8 cellular contexts compared by ENCODE assay signal in the genomic region with DNA sequence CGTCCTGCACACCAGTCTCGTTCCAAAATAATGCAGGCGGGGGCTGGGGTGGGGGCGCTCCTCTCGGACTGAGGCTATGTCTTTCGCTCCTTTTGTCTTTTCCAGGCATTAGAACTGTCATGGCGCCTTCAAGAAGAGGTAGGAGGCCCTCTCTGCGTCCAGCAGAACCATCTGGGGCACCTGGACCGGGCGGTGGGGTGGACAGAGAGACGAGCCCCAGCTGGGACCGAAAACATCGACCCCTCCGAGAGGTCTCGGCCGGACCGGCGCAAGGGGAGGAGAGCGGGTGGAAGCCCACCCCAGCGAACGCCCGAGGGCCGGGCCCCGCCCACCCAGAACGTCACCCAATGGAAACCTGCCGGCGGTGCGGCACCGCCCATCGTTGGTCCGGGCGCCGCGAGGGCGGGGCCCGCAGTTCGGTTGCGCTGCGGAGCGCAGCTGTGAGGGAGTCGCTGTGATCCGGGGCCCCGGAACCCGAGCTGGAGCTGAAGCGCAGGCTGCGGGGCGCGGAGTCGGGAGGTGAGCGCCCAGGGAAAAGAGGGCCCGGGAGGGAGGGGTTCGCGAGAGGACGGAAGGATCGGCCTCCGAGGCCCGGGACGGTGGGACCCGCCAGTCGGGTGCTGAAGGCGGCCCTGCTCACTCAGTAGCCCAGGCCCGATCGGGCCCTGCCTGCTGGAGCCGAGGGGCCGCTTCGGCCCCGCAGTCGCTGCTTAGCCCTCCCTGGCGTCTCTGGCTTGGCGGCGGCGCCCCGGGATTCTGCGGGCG. TPM values are rescaled to one million over a fixed set of nuclear protein-coding genes. Genes with fewer than 3 reads are reported as not detected.
A peak's percentile ranks its signal among the peaks of the same experiment; 100 is the strongest.
DNase-seq lines count a peak whose midpoint lies in the region; ATAC-seq lines count a peak whose summit lies in the region.

A gene (plus strand): TSS at position 419 of the 765 bp plus-strand sequence. CDS start 4,643 bp downstream, outside the sequence.

- H3K27me3 Mint-ChIP-seq in effector memory CD8-positive, alpha-beta T cell: no peaks in the 10 kb centered on the region

- peak within 1 kb of the TSS; percentile 93 to 95 for H3K4me3 Mint-ChIP-seq in effector memory CD8-positive, alpha-beta T cell

- peaks cover 2% of the 10 kb centered on the region for H3K79me1 ChIP-seq in mesenchymal stem cell (replicated peaks; ENCODE audit: low read length, poor library complexity, severe bottlenecking)

- H2AK5ac ChIP-seq in mesenchymal stem cell (ENCODE audit: low read length, severe bottlenecking): no peak within 1 kb of the TSS

- no peaks in the 10 kb centered on the region for H3K27me3 ChIP-seq in mesenchymal stem cell (ENCODE audit: control insufficient read depth in 1 of 2, insufficient read depth in 1 of 2, low read length in 2 of 2)

- H3K4me1 Mint-ChIP-seq in effector memory CD8-positive, alpha-beta T cell (ENCODE audit: low read depth in 2 of 2): peaks cover 32 to 34% of the 10 kb centered on the region in 2 donors

- peak within 1 kb of the TSS; percentile 81 to 100 for H3K4ac ChIP-seq in mesenchymal stem cell (ENCODE audit: low read depth in 1 of 2, low read length in 2 of 2)

- H3K9me3 ChIP-seq in mesenchymal stem cell (ENCODE audit: control insufficient read depth, low read length): no peaks in the 10 kb centered on the region

- peak within 1 kb of the TSS in 1 of 2 experiments; percentile 91 for H3K14ac ChIP-seq in mesenchymal stem cell (ENCODE audit: low read length in 2 of 2)

- peak within 1 kb of the TSS; percentile 94 to 95 for H3K27ac Mint-ChIP-seq in effector memory CD8-positive, alpha-beta T cell

- H3K9me3 Mint-ChIP-seq in effector memory CD8-positive, alpha-beta T cell: no peaks in the 10 kb centered on the region

- peaks cover 5 to 6% of the 10 kb centered on the region in 2 experiments for H3K36me3 ChIP-seq in mesenchymal stem cell (ENCODE audit: control insufficient read depth in 1 of 2, insufficient read depth in 2 of 2, low read depth in 1 of 2, low read length in 2 of 2)

- peaks cover 7% of the 10 kb centered on the region for H3K4me1 ChIP-seq in mesenchymal stem cell (ENCODE audit: control insufficient read depth, insufficient read depth, low read depth, low read length)

- H4K91ac ChIP-seq in mesenchymal stem cell (ENCODE audit: low read length): peak within 1 kb of the TSS; percentile 80

- H2AFZ ChIP-seq in mesenchymal stem cell (ENCODE audit: low read depth, low read length): peak within 1 kb of the TSS; percentile 77

- H3K9ac ChIP-seq in mesenchymal stem cell (ENCODE audit: low read length): peak within 1 kb of the TSS; percentile 98

- H3K18ac ChIP-seq in mesenchymal stem cell (ENCODE audit: low read depth in 1 of 2, low read length in 2 of 2): peak within 1 kb of the TSS; percentile 68 to 97

- peak; percentile 90 for DNase-seq in COR-L47 (lab: John Stamatoyannopoulos, UW)
- peak; percentile 85 for DNase-seq in HT1080 (ENCODE audit: low read depth)
- DNase-seq in NOMO-1 treated with dmso at 0.1 percent for 144 hours (lab: John Stamatoyannopoulos, UW; ENCODE audit: unreplicated experiment): peak; percentile 83
- DNase-seq in activated CD8-positive, alpha-beta memory T cell treated with anti-CD3 and anti-CD28 coated beads for 48 hours (ENCODE audit: low read depth in 2 of 3, low spot score in 2 of 3): peak; percentile 76 to 88 (median 86)
- peak; percentile 82 to 87 (median 86) for DNase-seq in effector memory CD8-positive, alpha-beta T cell
- peak; percentile 94 for DNase-seq in mesenchymal stem cell
- peak; percentile 85 for DNase-seq in stimulated activated CD8-positive, alpha-beta memory T cell treated with anti-CD3 and anti-CD28 coated beads, Interleukin-12 subunit alpha, Interleukin-12 subunit beta, amount 100 ng/mL, for 24 hours (ENCODE audit: extremely low read depth)

- H3K23ac ChIP-seq in mesenchymal stem cell (ENCODE audit: low read length in 2 of 2): peak within 1 kb of the TSS in 1 of 2 experiments; percentile 89

- H2BK12ac ChIP-seq in mesenchymal stem cell (ENCODE audit: low read length in 2 of 2): peak within 1 kb of the TSS in 1 of 2 experiments; percentile 63

- H2BK15ac ChIP-seq in mesenchymal stem cell (ENCODE audit: low read depth, poor library complexity, severe bottlenecking): peak within 1 kb of the TSS; percentile 26

- under 1% methylated on average over 61 of the region's 75 CpGs for WGBS in mesenchymal stem cell

- H3K4me3 ChIP-seq in mesenchymal stem cell (ENCODE audit: insufficient read depth in 1 of 2, low read depth in 1 of 2, low read length in 2 of 2): peak within 1 kb of the TSS; percentile 89 to 96

- peak within 1 kb of the TSS; percentile 95 for H3K27ac ChIP-seq in mesenchymal stem cell (ENCODE audit: low read length, poor library complexity, severe bottlenecking)

- peak within 1 kb of the TSS; percentile 99 for H2BK5ac ChIP-seq in mesenchymal stem cell (ENCODE audit: low read depth, low read length, poor library complexity, severe bottlenecking)

- peak within 1 kb of the TSS; percentile 52 for H4K8ac ChIP-seq in mesenchymal stem cell (ENCODE audit: low read length)

- peak; percentile 90 for ATAC-seq in GM21360 (IDR thresholded peaks at IDR 0.05; ENCODE audit: unreplicated experiment)
- peak; percentile 89 for ATAC-seq in effector memory CD8-positive, alpha-beta T cell (replicated peaks)

- H3K36me3 Mint-ChIP-seq in effector memory CD8-positive, alpha-beta T cell (ENCODE audit: insufficient read depth): peaks cover 30% of the 10 kb centered on the region

- H3K4me2 ChIP-seq in mesenchymal stem cell (ENCODE audit: low read length, poor library complexity, severe bottlenecking): peak within 1 kb of the TSS; percentile 92

- H2BK120ac ChIP-seq in mesenchymal stem cell (ENCODE audit: low read depth, low read length): peak within 1 kb of the TSS; percentile 97

RNA-seq across cellular contexts. Expression of the gene that starts here (rescaled TPM):
- total RNA-seq in HT1080 (2014; rRNA removed; shearing (Covaris generic)): 55.7 and 64.2 TPM in 2 replicates
- 81.5 and 83.9 TPM in 2 replicates for polyA plus RNA-seq in HT1080 (2015; cell fraction: cytosol; rRNA removed)
- 99.9 and 101 TPM in 2 replicates for polyA plus RNA-seq in HT1080 (2015; cell fraction: nucleus; rRNA removed)
- 79.0 TPM for polyA plus RNA-seq in mesenchymal stem cell (2013, experiment 1 of 2)
- 77.5 TPM for polyA plus RNA-seq in mesenchymal stem cell (2013, experiment 2 of 2)

Comparison
In these comparisons a context has a peak if more than half of its experiments do, and no peak if none do; other contexts are left out.
1. Peak in every context shown above with its lines: DNase-seq, ATAC-seq, H3K4me3 ChIP-seq and H3K27ac ChIP-seq.